Comparison of ENCODE assay signal across 1 cellular context in the genomic region with DNA sequence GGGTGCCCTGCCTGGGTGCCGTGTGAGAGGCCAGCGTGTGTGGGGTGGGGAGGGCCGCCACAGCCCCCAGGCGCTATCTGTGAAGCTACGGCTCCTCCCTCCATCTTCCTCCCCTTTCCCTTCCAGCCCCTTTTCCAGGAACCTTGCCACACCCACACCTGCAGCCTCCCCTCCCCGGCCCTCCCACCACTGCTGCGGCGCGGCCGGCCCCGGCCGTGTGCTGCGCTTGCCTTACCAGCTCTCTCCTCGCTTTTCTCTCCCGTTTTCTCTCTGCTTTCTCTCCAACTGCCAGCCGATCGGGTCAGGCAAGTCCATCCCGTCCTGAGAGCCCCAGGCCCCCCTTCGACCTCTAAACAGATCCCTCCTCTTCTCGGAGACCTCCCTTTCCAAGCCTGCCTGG.
TF ChIP-seq lines count a peak whose summit lies in the region.

No MANE protein-coding gene starts in this region.

TF ChIP-seq in GM23338, 12 proteins besides CTCF, POLR2A, EP300 and RAD21 (continued from another document):
- TF ChIP-seq, protein P1, sequence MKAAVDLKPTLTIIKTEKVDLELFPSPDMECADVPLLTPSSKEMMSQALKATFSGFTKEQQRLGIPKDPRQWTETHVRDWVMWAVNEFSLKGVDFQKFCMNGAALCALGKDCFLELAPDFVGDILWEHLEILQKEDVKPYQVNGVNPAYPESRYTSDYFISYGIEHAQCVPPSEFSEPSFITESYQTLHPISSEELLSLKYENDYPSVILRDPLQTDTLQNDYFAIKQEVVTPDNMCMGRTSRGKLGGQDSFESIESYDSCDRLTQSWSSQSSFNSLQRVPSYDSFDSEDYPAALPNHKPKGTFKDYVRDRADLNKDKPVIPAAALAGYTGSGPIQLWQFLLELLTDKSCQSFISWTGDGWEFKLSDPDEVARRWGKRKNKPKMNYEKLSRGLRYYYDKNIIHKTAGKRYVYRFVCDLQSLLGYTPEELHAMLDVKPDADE (IDR thresholded peaks at IDR 0.05): no peak
- no peak for TF ChIP-seq POLR2AphosphoS5 (IDR thresholded peaks at IDR 0.05; ENCODE audit: low read depth)
- no peak for TF ChIP-seq ZNF114 (CRISPR knock-in tag; IDR thresholded peaks at IDR 0.05)
- TF ChIP-seq, protein P2, sequence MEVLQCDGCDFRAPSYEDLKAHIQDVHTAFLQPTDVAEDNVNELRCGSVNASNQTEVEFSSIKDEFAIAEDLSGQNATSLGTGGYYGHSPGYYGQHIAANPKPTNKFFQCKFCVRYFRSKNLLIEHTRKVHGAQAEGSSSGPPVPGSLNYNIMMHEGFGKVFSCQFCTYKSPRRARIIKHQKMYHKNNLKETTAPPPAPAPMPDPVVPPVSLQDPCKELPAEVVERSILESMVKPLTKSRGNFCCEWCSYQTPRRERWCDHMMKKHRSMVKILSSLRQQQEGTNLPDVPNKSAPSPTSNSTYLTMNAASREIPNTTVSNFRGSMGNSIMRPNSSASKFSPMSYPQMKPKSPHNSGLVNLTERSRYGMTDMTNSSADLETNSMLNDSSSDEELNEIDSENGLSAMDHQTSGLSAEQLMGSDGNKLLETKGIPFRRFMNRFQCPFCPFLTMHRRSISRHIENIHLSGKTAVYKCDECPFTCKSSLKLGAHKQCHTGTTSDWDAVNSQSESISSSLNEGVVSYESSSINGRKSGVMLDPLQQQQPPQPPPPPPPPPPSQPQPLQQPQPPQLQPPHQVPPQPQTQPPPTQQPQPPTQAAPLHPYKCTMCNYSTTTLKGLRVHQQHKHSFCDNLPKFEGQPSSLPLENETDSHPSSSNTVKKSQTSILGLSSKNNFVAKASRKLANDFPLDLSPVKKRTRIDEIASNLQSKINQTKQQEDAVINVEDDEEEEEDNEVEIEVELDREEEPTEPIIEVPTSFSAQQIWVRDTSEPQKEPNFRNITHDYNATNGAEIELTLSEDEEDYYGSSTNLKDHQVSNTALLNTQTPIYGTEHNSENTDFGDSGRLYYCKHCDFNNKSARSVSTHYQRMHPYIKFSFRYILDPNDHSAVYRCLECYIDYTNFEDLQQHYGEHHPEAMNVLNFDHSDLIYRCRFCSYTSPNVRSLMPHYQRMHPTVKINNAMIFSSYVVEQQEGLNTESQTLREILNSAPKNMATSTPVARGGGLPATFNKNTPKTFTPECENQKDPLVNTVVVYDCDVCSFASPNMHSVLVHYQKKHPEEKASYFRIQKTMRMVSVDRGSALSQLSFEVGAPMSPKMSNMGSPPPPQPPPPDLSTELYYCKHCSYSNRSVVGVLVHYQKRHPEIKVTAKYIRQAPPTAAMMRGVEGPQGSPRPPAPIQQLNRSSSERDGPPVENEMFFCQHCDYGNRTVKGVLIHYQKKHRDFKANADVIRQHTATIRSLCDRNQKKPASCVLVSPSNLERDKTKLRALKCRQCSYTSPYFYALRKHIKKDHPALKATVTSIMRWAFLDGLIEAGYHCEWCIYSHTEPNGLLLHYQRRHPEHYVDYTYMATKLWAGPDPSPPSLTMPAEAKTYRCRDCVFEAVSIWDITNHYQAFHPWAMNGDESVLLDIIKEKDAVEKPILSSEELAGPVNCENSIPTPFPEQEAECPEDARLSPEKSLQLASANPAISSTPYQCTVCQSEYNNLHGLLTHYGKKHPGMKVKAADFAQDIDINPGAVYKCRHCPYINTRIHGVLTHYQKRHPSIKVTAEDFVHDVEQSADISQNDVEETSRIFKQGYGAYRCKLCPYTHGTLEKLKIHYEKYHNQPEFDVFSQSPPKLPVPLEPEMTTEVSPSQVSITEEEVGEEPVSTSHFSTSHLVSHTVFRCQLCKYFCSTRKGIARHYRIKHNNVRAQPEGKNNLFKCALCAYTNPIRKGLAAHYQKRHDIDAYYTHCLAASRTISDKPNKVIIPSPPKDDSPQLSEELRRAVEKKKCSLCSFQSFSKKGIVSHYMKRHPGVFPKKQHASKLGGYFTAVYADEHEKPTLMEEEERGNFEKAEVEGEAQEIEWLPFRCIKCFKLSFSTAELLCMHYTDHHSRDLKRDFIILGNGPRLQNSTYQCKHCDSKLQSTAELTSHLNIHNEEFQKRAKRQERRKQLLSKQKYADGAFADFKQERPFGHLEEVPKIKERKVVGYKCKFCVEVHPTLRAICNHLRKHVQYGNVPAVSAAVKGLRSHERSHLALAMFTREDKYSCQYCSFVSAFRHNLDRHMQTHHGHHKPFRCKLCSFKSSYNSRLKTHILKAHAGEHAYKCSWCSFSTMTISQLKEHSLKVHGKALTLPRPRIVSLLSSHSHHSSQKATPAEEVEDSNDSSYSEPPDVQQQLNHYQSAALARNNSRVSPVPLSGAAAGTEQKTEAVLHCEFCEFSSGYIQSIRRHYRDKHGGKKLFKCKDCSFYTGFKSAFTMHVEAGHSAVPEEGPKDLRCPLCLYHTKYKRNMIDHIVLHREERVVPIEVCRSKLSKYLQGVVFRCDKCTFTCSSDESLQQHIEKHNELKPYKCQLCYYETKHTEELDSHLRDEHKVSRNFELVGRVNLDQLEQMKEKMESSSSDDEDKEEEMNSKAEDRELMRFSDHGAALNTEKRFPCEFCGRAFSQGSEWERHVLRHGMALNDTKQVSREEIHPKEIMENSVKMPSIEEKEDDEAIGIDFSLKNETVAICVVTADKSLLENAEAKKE (CRISPR knock-in tag; IDR thresholded peaks at IDR 0.05): no peak
- TF ChIP-seq CREB1 (CRISPR knock-in tag; IDR thresholded peaks at IDR 0.05; ENCODE audit: low read depth): no peak
- TF ChIP-seq, protein P3, sequence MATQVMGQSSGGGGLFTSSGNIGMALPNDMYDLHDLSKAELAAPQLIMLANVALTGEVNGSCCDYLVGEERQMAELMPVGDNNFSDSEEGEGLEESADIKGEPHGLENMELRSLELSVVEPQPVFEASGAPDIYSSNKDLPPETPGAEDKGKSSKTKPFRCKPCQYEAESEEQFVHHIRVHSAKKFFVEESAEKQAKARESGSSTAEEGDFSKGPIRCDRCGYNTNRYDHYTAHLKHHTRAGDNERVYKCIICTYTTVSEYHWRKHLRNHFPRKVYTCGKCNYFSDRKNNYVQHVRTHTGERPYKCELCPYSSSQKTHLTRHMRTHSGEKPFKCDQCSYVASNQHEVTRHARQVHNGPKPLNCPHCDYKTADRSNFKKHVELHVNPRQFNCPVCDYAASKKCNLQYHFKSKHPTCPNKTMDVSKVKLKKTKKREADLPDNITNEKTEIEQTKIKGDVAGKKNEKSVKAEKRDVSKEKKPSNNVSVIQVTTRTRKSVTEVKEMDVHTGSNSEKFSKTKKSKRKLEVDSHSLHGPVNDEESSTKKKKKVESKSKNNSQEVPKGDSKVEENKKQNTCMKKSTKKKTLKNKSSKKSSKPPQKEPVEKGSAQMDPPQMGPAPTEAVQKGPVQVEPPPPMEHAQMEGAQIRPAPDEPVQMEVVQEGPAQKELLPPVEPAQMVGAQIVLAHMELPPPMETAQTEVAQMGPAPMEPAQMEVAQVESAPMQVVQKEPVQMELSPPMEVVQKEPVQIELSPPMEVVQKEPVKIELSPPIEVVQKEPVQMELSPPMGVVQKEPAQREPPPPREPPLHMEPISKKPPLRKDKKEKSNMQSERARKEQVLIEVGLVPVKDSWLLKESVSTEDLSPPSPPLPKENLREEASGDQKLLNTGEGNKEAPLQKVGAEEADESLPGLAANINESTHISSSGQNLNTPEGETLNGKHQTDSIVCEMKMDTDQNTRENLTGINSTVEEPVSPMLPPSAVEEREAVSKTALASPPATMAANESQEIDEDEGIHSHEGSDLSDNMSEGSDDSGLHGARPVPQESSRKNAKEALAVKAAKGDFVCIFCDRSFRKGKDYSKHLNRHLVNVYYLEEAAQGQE (IDR thresholded peaks at IDR 0.05; ENCODE audit: unreplicated experiment): no peak
TF ChIP-seq in GM23338: peak in this region for 0.
